27 cellular contexts compared by ENCODE assay signal in genomic region chr20:48852609-48853008, GRCh38.
"Had no signal": no experiment of that assay in that cellular context is flagged by ENCODE, and none has a peak within 500 bp of the region (broad histone marks: within the 10 kb centered on the region; RNA-seq: fewer than 3 reads in every experiment).

No MANE protein-coding gene starts in this region.

- DNase-seq: naive thymus-derived CD8-positive, alpha-beta T cell; nephron progenitor cell; nucleus accumbens; posterior cingulate gyrus; psoas muscle; right cardiac atrium; right lobe of liver; sigmoid colon; small intestine; stimulated activated CD4-positive, alpha-beta T cell treated with anti-CD3 and anti-CD28 coated beads, Interleukin-15, amount 100 ng/mL, for 24 hours; stimulated activated CD4-positive, alpha-beta T cell treated with anti-CD3 and anti-CD28 coated beads, Interleukin-2, amount 100 ng/mL, for 24 hours; stimulated activated CD4-positive, alpha-beta T cell treated with anti-CD3 and anti-CD28 coated beads, Interleukin-2, amount 100 ng/mL, for 48 hours; stimulated activated CD4-positive, alpha-beta T cell treated with anti-CD3 and anti-CD28 coated beads, Interleukin-4, amount 100 ng/mL, for 24 hours; stimulated activated naive CD4-positive, alpha-beta T cell; stimulated activated naive CD8-positive, alpha-beta T cell treated with anti-CD3 and anti-CD28 coated beads, Interleukin-15, amount 100 ng/mL, for 72 hours; stimulated activated naive CD8-positive, alpha-beta T cell treated with anti-CD3 and anti-CD28 coated beads, Interleukin-15, Interleukin-2, amounts not matched to agents 100 U/mL and 50 U/mL, for 24 hours; substantia nigra; testis; tibial artery; transverse colon; upper lobe of right lung; uterus had no signal

- H3K4me3 ChIP-seq: psoas muscle, right lobe of liver, sigmoid colon, suprapubic skin, testis, tibial artery, transverse colon, upper lobe of right lung, uterus had no signal

- H3K27me3 ChIP-seq: neutrophil, right lobe of liver, sigmoid colon, suprapubic skin, testis, transverse colon, upper lobe of right lung, uterus had no signal

- H2AFZ ChIP-seq: parathyroid adenoma had no signal

- H3K4me1 ChIP-seq: parathyroid adenoma, sigmoid colon, suprapubic skin, testis, tibial artery, transverse colon, uterus had no signal

- H3K79me2 ChIP-seq: parathyroid adenoma had no signal

- H3K9ac ChIP-seq: parathyroid adenoma had no signal

- FAIRE-seq: small intestine had no signal

- H3K36me3 ChIP-seq: neutrophil, right lobe of liver, sigmoid colon, suprapubic skin, tibial artery, transverse colon, upper lobe of right lung, uterus had no signal

- ATAC-seq: naive thymus-derived CD8-positive, alpha-beta T cell; natural killer cell treated with Interleukin-12 subunit alpha and Interleukin-12 subunit beta and Interleukin-15 and Interleukin-18, amount 100 ng/mL, for 72 hours; psoas muscle; right cardiac atrium; right lobe of liver; stimulated activated effector memory CD8-positive, alpha-beta T cell treated with anti-CD3 and anti-CD28 coated beads, Interleukin-12 subunit alpha, Interleukin-12 subunit beta, amount 100 ng/mL, for 72 hours; stimulated activated naive CD8-positive, alpha-beta T cell treated with anti-CD3 and anti-CD28 coated beads, Interleukin-15, amount 100 ng/mL, for 72 hours; stimulated activated naive CD8-positive, alpha-beta T cell treated with anti-CD3 and anti-CD28 coated beads, Interleukin-15, Interleukin-2, amounts not matched to agents 100 U/mL and 50 U/mL, for 24 hours; upper lobe of right lung had no signal

- H3K9me3 ChIP-seq: neutrophil, psoas muscle, right lobe of liver, sigmoid colon, suprapubic skin, testis, tibial artery, transverse colon, upper lobe of right lung, uterus had no signal

- H3K27ac ChIP-seq: neutrophil, parathyroid adenoma, right lobe of liver, sigmoid colon, suprapubic skin, testis, tibial artery, transverse colon, upper lobe of right lung, uterus had no signal
